ENCODE assay signal across 9 cellular contexts in genomic region chr10:14555806-14556205, GRCh38.
DNase-seq lines count a peak whose midpoint lies in the region; ATAC-seq and TF ChIP-seq lines count a peak whose summit lies in the region.
"Had no signal": no experiment of that assay in that cellular context is flagged by ENCODE, and none has a peak within 500 bp of the region (broad histone marks: within the 10 kb centered on the region; RNA-seq: fewer than 3 reads in every experiment).

No MANE protein-coding gene starts in this region.

- no peak for ATAC-seq in activated T-cell treated with anti-CD3 and anti-CD28 coated beads, Interleukin-2, amount 50 U/mL, for 72 hours (replicated peaks in 1 of 2)
- no peak for ATAC-seq in GM21515 (IDR thresholded peaks at IDR 0.05; ENCODE audit: unreplicated experiment)

- intact Hi-C loops in stomach (cut with DNase I; ENCODE audit: low total_unique reads), result no loop called here

- peak overlapping the region; percentile 90 for H3K27ac Mint-ChIP-seq in activated T-cell treated with anti-CD3 and anti-CD28 coated beads, Interleukin-2, amount 50 U/mL, for 72 hours

- H3K27me3 Mint-ChIP-seq in activated T-cell treated with anti-CD3 and anti-CD28 coated beads, Interleukin-2, amount 50 U/mL, for 72 hours (ENCODE audit: low read depth), result no peaks in the 10 kb centered on the region

- H3K27me3 ChIP-seq in layer of hippocampus (ENCODE audit: control insufficient read depth, insufficient read depth, low read length) (no peaks in the 10 kb centered on the region), stomach (no peaks in the 10 kb centered on the region)

- peak overlapping the region; percentile 69 for H3K27ac ChIP-seq in layer of hippocampus (ENCODE audit: low read depth, low read length)
- H3K27ac ChIP-seq in stomach, result peak overlapping the region; percentile 69 to 90 (median 82)

- no peak overlapping the region for H3K4me3 ChIP-seq in stomach

- no peak for TF ChIP-seq EP300 in stomach (IDR thresholded peaks at IDR 0.05)

- H3K9me3 Mint-ChIP-seq in activated T-cell treated with anti-CD3 and anti-CD28 coated beads, Interleukin-2, amount 50 U/mL, for 72 hours, result no peaks in the 10 kb centered on the region

- H3K9me3 ChIP-seq in stomach, result no peaks in the 10 kb centered on the region

- WGBS in stomach, 5 donors, result 17 to 46% (median 41%) methylated on average over 4 of the region's 4 CpGs

- peaks cover 0 to 3% (median 0%) of the 10 kb centered on the region in 4 donors for H3K36me3 ChIP-seq in stomach

- peaks cover 18 to 33% of the 10 kb centered on the region in 2 donors for H3K36me3 Mint-ChIP-seq in activated T-cell treated with anti-CD3 and anti-CD28 coated beads, Interleukin-2, amount 50 U/mL, for 72 hours (ENCODE audit: insufficient read depth in 2 of 2)

- H3K4me3 Mint-ChIP-seq in activated T-cell treated with anti-CD3 and anti-CD28 coated beads, Interleukin-2, amount 50 U/mL, for 72 hours, result peak overlapping the region; percentile 57 to 63

- TF ChIP-seq POLR2A in stomach (IDR thresholded peaks at IDR 0.05), result no peak

- H3K4me1 ChIP-seq in stomach, result peaks cover 58 to 97% (median 72%) of the 10 kb centered on the region in 4 donors

- no peak for TF ChIP-seq CTCF in stomach (IDR thresholded peaks at IDR 0.05)

- peak; percentile 18 for DNase-seq in activated T-cell treated with anti-CD3 and anti-CD28 coated beads, Interleukin-2, amount 50 U/mL, for 1 hour
- DNase-seq in activated T-cell treated with anti-CD3 and anti-CD28 coated beads for 4 hours, result no peak
- DNase-seq in activated T-cell treated with anti-CD3 and anti-CD28 coated beads, Interleukin-2, amount 50 U/mL, for 72 hours, result no peak
- no peak for DNase-seq in stomach
- no peak for DNase-seq in NCI-H748 (lab: John Stamatoyannopoulos, UW; ENCODE audit: unreplicated experiment)
- no peak for DNase-seq in NCI-H2081 treated with DMSO at 0.1 percent for 48 hours (lab: John Stamatoyannopoulos, UW)
- DNase-seq: stimulated activated CD4-positive, alpha-beta T cell treated with anti-CD3 and anti-CD28 coated beads, Interleukin-4, amount 100 ng/mL, for 1 hour had no signal

- H3K4me1 Mint-ChIP-seq in activated T-cell treated with anti-CD3 and anti-CD28 coated beads, Interleukin-2, amount 50 U/mL, for 72 hours (ENCODE audit: low read depth), result peaks cover 94% of the 10 kb centered on the region
